In the genomic region with DNA sequence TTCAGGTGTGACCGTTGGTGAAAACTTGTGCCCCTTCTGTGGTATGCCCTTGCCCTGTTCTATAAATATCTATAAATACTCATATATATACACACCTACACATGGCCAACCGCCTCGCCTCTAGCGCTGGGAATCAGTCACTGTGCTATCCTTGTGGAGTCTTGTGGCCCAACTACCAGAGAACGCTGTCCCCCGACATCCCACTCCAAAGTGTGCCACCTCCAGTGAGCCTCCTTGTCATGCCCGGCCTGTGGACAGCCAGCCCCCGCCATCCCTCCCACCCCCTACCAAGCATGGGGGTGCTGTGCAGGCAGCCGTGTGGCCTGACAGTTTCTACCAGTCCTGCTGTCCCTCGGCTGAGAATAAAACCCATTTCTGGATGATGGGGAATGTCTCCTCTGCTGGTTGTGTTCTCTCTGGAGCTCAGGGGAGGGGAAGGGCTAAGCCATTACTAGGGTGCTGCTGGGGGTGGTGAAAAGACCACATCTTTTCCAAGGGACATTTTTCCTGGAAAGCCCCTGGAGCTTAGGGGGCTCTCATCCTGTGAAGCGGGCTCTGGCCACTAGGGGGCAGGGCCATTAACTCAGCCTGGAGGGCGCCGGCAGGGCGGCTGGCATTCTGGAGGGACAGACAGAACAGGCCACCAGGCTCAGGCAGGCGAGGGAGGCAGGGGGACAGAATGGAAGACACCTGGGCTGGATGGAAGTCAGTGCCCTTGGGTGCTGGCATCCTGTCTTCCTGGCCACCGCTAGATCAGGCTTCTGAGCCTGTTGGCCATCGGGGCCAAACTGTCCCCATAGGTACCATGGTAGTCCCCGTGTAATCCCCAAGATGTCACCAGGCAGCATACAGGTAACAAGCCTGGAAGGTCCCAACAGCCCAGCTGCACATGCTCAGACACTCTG, we compare ENCODE assay signal across 8 cellular contexts. TPM values are rescaled to one million over a fixed set of nuclear protein-coding genes. Genes with fewer than 3 reads are reported as not detected.
DNase-seq lines count a peak whose midpoint lies in the region; FAIRE-seq and TF ChIP-seq lines count a peak whose summit lies in the region.

No MANE protein-coding gene starts in this region.

- H2BK5ac ChIP-seq in H1 (ENCODE audit: low read depth, low read length) = no peak overlapping the region

- H3K4me3 ChIP-seq in H1 (ENCODE audit: extremely low read depth in 1 of 4, insufficient read depth in 2 of 4, low read depth in 3 of 4, low read length in 4 of 4) = no peak overlapping the region

- H3K36me3 Mint-ChIP-seq in activated CD4-positive, alpha-beta memory T cell treated with anti-CD3 and anti-CD28 coated beads, Interleukin-2, amount 10 ng/mL, durations not matched to agents 7 days and 5 days (ENCODE audit: low read depth) = peaks cover 13% of the 10 kb centered on the region

- no peak overlapping the region for H2BK120ac ChIP-seq in H1 (replicated peaks; ENCODE audit: low read depth, low read length)

- H2BK15ac ChIP-seq in H1 (ENCODE audit: low read length) = no peak overlapping the region

- peaks cover 0 to 7% (median 6%) of the 10 kb centered on the region in 4 experiments; a peak in 5 of 7 replicates for H3K4me1 ChIP-seq in H1 (replicated peaks in 1 of 4; ENCODE audit: control insufficient read depth in 3 of 4, insufficient read depth in 4 of 4, low read length in 3 of 4)

- no peaks in the 10 kb centered on the region for H3K9me3 ChIP-seq in H1 (ENCODE audit: insufficient read depth in 2 of 2, low read depth in 1 of 2, low read length in 1 of 2)

- H3K79me1 ChIP-seq in H1 (ENCODE audit: low read depth, low read length) = peaks cover 8% of the 10 kb centered on the region

- no peaks in the 10 kb centered on the region for H3K27me3 ChIP-seq in H1 (replicated peaks in 1 of 4; ENCODE audit: control insufficient read depth in 3 of 4, extremely low read depth in 1 of 4, insufficient read depth in 3 of 4, low read length in 3 of 4)

- CTCF ChIA-PET in activated CD4-positive, alpha-beta memory T cell treated with anti-CD3 and anti-CD28 coated beads, Interleukin-2, amount 10 ng/mL, durations not matched to agents 7 days and 5 days (lab: Charles Lee) = interaction anchor here (0.6 to 1.7 kb wide), 9 partner anchors 13 to 203 kb away, joined by 3 to 8 read pairs (median 5); partner anchors contain the start of genes GOLGA2 and SWI5
- CTCF ChIA-PET in H1 (lab: Charles Lee; ENCODE audit: partially characterized antibody) = interaction anchor here (0.5 to 7.9 kb wide), 33 partner anchors 9 to 1091 kb away, joined by 3 to 58 read pairs (median 3); partner anchors contain the start of gene TRUB2

- TF ChIP-seq EP300 in H1 (IDR thresholded peaks at IDR 0.05; ENCODE audit: borderline replicate concordance in 1 of 2, low read depth in 2 of 2, low read length in 2 of 2) = 0 out of 3 replicates have a peak, but pooled peaks of 1 of the 2 experiments have one; percentile 21

- no peak overlapping the region for H4K8ac ChIP-seq in H1 (ENCODE audit: extremely low read depth, insufficient read depth, low read length)

- peaks cover 10 to 24% of the 10 kb centered on the region in 2 experiments for H4K20me1 ChIP-seq in H1 (replicated peaks in 1 of 2; ENCODE audit: control insufficient read depth in 1 of 2, insufficient read depth in 2 of 2, low read length in 2 of 2)

- DNase-seq in NCI-H524 (lab: John Stamatoyannopoulos, UW) = peak; percentile 24 to 60
- no peak for DNase-seq in NCI-H524 treated with DMSO at 0.1 percent for 48 hours (lab: John Stamatoyannopoulos, UW)
- DNase-seq in NCI-H146 treated with DMSO at 0.1 percent for 48 hours (lab: John Stamatoyannopoulos, UW; ENCODE audit: unreplicated experiment) = peak; percentile 23
- peak; percentile 55 for DNase-seq in activated CD4-positive, alpha-beta memory T cell treated with anti-CD3 and anti-CD28 coated beads, Interleukin-2, amount 10 ng/mL, durations not matched to agents 7 days and 5 days
- peak in 1 of 2 experiments; percentile 96 for DNase-seq in H1 (ENCODE audit: low read depth in 1 of 2, low spot score in 2 of 2)
- peak; percentile 64 for DNase-seq in myocyte (ENCODE audit: low read depth)
- DNase-seq in substantia nigra (lab: John Stamatoyannopoulos, UW) = peak in 36 of 49 donors; percentile 5 to 62 (median 30)
- no peak for DNase-seq in NCI-H187 treated with DMSO at 0.1 percent for 48 hours (lab: John Stamatoyannopoulos, UW)

- H3K4me3 Mint-ChIP-seq in activated CD4-positive, alpha-beta memory T cell treated with anti-CD3 and anti-CD28 coated beads, Interleukin-2, amount 10 ng/mL, durations not matched to agents 7 days and 5 days = no peak overlapping the region

- peaks cover 7% of the 10 kb centered on the region for H3K23me2 ChIP-seq in H1 (ENCODE audit: low read depth, low read length)

- H4K5ac ChIP-seq in H1 (ENCODE audit: insufficient read length, low read depth, low read length) = no peak overlapping the region

- H3K4me1 Mint-ChIP-seq in activated CD4-positive, alpha-beta memory T cell treated with anti-CD3 and anti-CD28 coated beads, Interleukin-2, amount 10 ng/mL, durations not matched to agents 7 days and 5 days = peaks cover 7% of the 10 kb centered on the region

- peak; percentile 39 to 59; a peak in 3 of 4 replicates for TF ChIP-seq RAD21 in H1 (IDR thresholded peaks at IDR 0.05 in 1 of 2, conservative IDR thresholded peaks at IDR 0.05 in 1 of 2; ENCODE audit: low read depth in 2 of 2, low read length in 2 of 2)

- H3K27ac ChIP-seq in H1 (ENCODE audit: low read depth, low read length) (no peak overlapping the region), substantia nigra (ENCODE audit: low read depth, low read length, poor library complexity, severe bottlenecking) (no peak overlapping the region)

- peaks cover 0 to 7% of the 10 kb centered on the region in 2 experiments; a peak in 1 of 4 replicates for H3K79me2 ChIP-seq in H1 (ENCODE audit: control insufficient read depth in 1 of 2, insufficient read depth in 2 of 2, low read length in 2 of 2)

- H3K9me3 Mint-ChIP-seq in activated CD4-positive, alpha-beta memory T cell treated with anti-CD3 and anti-CD28 coated beads, Interleukin-2, amount 10 ng/mL, durations not matched to agents 7 days and 5 days = no peaks in the 10 kb centered on the region

- peaks cover 15% of the 10 kb centered on the region for H3K27me3 Mint-ChIP-seq in activated CD4-positive, alpha-beta memory T cell treated with anti-CD3 and anti-CD28 coated beads, Interleukin-2, amount 10 ng/mL, durations not matched to agents 7 days and 5 days

- H2BK20ac ChIP-seq in H1 (ENCODE audit: low read length) = no peak overlapping the region

- no peak overlapping the region for H2BK12ac ChIP-seq in H1 (ENCODE audit: low read depth, low read length)

- no peak overlapping the region for H3K4ac ChIP-seq in H1 (replicated peaks; ENCODE audit: insufficient read length, low read depth, low read length)

- WGBS in H1 (ENCODE audit: extremely low coverage in 1 of 2, insufficient coverage in 1 of 2, insufficient read length in 1 of 2, insufficient replicate concordance in 2 of 2, low coverage in 1 of 2, low lambda C conversion rate in 2 of 2, missing lambda C conversion rate in 1 of 2), 2 experiments = 65% methylated on average over 17 of the region's 18 CpGs; no CpG with 5 or more reads in 1 of the 2 experiments

- no peak overlapping the region for H2AFZ ChIP-seq in H1 (ENCODE audit: low read length)

- peaks cover 4 to 19% (median 11%) of the 10 kb centered on the region in 4 experiments; a peak in 6 of 8 replicates for H3K36me3 ChIP-seq in H1 (ENCODE audit: control insufficient read depth in 2 of 4, insufficient read depth in 4 of 4, low read length in 3 of 4)

- TF ChIP-seq POLR2A in H1 (IDR thresholded peaks at IDR 0.05; ENCODE audit: control extremely low read depth in 1 of 2, low read depth in 2 of 2, low read length in 2 of 2) = peak in 1 of 2 experiments; percentile 37; a peak in 1 of 3 replicates

- no peak overlapping the region for H3K27ac Mint-ChIP-seq in activated CD4-positive, alpha-beta memory T cell treated with anti-CD3 and anti-CD28 coated beads, Interleukin-2, amount 10 ng/mL, durations not matched to agents 7 days and 5 days

- H3K9ac ChIP-seq in H1 (replicated peaks in 1 of 4; ENCODE audit: extremely low read depth in 1 of 4, low read depth in 3 of 4, low read length in 3 of 4) = no peak overlapping the region

- TF ChIP-seq CTCF in H1 (IDR thresholded peaks at IDR 0.05; ENCODE audit: control extremely low read depth in 1 of 3, insufficient read depth in 1 of 3, low read depth in 1 of 3, low read length in 3 of 3) = peak in 2 of 3 experiments; percentile 96 to 97; a peak in 3 of 4 replicates

- no peak overlapping the region for H3K23ac ChIP-seq in H1 (ENCODE audit: insufficient read length)

- FAIRE-seq in H1 (lab: Jason Lieb, UNC) = no peak

- 0 out of 2 replicates have a peak overlapping the region, but pooled peaks have one; percentile 53 for H2AK5ac ChIP-seq in H1 (ENCODE audit: low read depth, low read length)

- H3K18ac ChIP-seq in H1 (ENCODE audit: extremely low read depth, low read length) = no peak overlapping the region

- no peak overlapping the region for H3K14ac ChIP-seq in H1 (ENCODE audit: insufficient read length)

- H4K91ac ChIP-seq in H1 (replicated peaks; ENCODE audit: insufficient read length, low read length) = no peak overlapping the region

- no peak overlapping the region for H3K4me2 ChIP-seq in H1 (ENCODE audit: insufficient read depth in 1 of 2, low read depth in 2 of 2, low read length in 2 of 2)

- H3K56ac ChIP-seq in H1 (replicated peaks; ENCODE audit: insufficient read length, low read depth, low read length) = no peak overlapping the region

- POLR2A ChIA-PET in activated CD4-positive, alpha-beta memory T cell treated with anti-CD3 and anti-CD28 coated beads, Interleukin-2, amount 10 ng/mL, durations not matched to agents 7 days and 5 days (lab: Charles Lee) = interaction anchor here (1.9 kb wide), 1 partner anchor 21 kb away, joined by 4 read pairs; the partner anchor contains the start of genes GOLGA2 and SWI5
- POLR2A ChIA-PET in H1 (lab: Charles Lee; ENCODE audit: partially characterized antibody) = interaction anchor here (0.6 to 2.5 kb wide), 11 partner anchors 9 to 96 kb away, joined by 3 to 16 read pairs (median 5); partner anchors contain the start of genes BBLN, GOLGA2 and SWI5

RNA-seq across cellular contexts. Expression of gene GOLGA2, which starts 20.7 kb away (rescaled TPM):
- 10 to 100 TPM; 48.0 to 52.8 TPM for total RNA-seq in activated CD4-positive, alpha-beta memory T cell treated with anti-CD3 and anti-CD28 coated beads, Interleukin-2, amount 10 ng/mL, durations not matched to agents 7 days and 5 days
- 43.6 and 50.1 TPM in 2 replicates for total RNA-seq in H1 (2021; fragmentation: NEBNext Ultra II Directional; extraction: Animal tissue kit (Norgen Biotek cat#: 25700))
- polyA plus RNA-seq in H1 (2011; rRNA removed) = 13.1 and 15.9 TPM in 2 replicates
- polyA plus RNA-seq in H1 (2011; cell fraction: cytosol; rRNA removed) = 22.9 TPM
- 30.3 TPM for polyA plus RNA-seq in H1 (2011; cell fraction: nucleus; rRNA removed)
- polyA plus RNA-seq in H1 (2012, experiment 1 of 2) = 30.5 to 43.8 TPM (median 37.6 TPM) in 4 replicates
- 16.1 TPM for polyA plus RNA-seq in H1 (2012, experiment 2 of 2)
- 29.7 TPM for polyA plus RNA-seq in H1 (2013, experiment 1 of 2)
- polyA plus RNA-seq in H1 (2013, experiment 2 of 2) = 31.5 TPM
- 14.7 and 17.2 TPM in 2 replicates for polyA minus RNA-seq in H1 (2011; rRNA and poly(A)+ RNA removed)
- polyA minus RNA-seq in H1 (2011; cell fraction: cytosol; rRNA and poly(A)+ RNA removed) = 13.5 TPM
- 22.6 TPM for polyA minus RNA-seq in H1 (2011; cell fraction: nucleus; rRNA and poly(A)+ RNA removed)
- 121 and 160 TPM in 2 replicates for total RNA-seq in myocyte
- 129 TPM for polyA plus RNA-seq in myocyte (2012)

RNA-seq across cellular contexts. Expression of gene SWI5, which starts 21.0 kb away (rescaled TPM):
- total RNA-seq in activated CD4-positive, alpha-beta memory T cell treated with anti-CD3 and anti-CD28 coated beads, Interleukin-2, amount 10 ng/mL, durations not matched to agents 7 days and 5 days = 10 to 100 TPM; 11.0 to 11.4 TPM
- total RNA-seq in H1 (2021; fragmentation: NEBNext Ultra II Directional; extraction: Animal tissue kit (Norgen Biotek cat#: 25700)) = 25.5 and 29.0 TPM in 2 replicates
- polyA plus RNA-seq in H1 (2011; rRNA removed) = 54.6 and 59.5 TPM in 2 replicates
- polyA plus RNA-seq in H1 (2011; cell fraction: cytosol; rRNA removed) = 63.6 TPM
- polyA plus RNA-seq in H1 (2011; cell fraction: nucleus; rRNA removed) = 34.7 TPM
- polyA plus RNA-seq in H1 (2012, experiment 1 of 2) = 34.0 to 43.9 TPM (median 40.7 TPM) in 4 replicates
- polyA plus RNA-seq in H1 (2012, experiment 2 of 2) = 21.8 TPM
- 29.0 TPM for polyA plus RNA-seq in H1 (2013, experiment 1 of 2)
- 30.0 TPM for polyA plus RNA-seq in H1 (2013, experiment 2 of 2)
- polyA minus RNA-seq in H1 (2011; rRNA and poly(A)+ RNA removed) = 27.7 and 27.8 TPM in 2 replicates
- 5.5 TPM for polyA minus RNA-seq in H1 (2011; cell fraction: cytosol; rRNA and poly(A)+ RNA removed)
- polyA minus RNA-seq in H1 (2011; cell fraction: nucleus; rRNA and poly(A)+ RNA removed) = 11.5 TPM
- total RNA-seq in myocyte = 41.3 and 42.2 TPM in 2 replicates
- polyA plus RNA-seq in myocyte (2012) = 70.7 TPM

RNA-seq across cellular contexts. Expression of gene DNM1, which starts 51.9 kb away (rescaled TPM):
- under 1 TPM; 0.30 to 0.40 TPM for total RNA-seq in activated CD4-positive, alpha-beta memory T cell treated with anti-CD3 and anti-CD28 coated beads, Interleukin-2, amount 10 ng/mL, durations not matched to agents 7 days and 5 days
- total RNA-seq in H1 (2021; fragmentation: NEBNext Ultra II Directional; extraction: Animal tissue kit (Norgen Biotek cat#: 25700)) = 43.7 and 62.7 TPM in 2 replicates
- polyA plus RNA-seq in H1 (2011; rRNA removed) = 34.3 and 55.4 TPM in 2 replicates
- polyA plus RNA-seq in H1 (2011; cell fraction: cytosol; rRNA removed) = 38.5 TPM
- polyA plus RNA-seq in H1 (2011; cell fraction: nucleus; rRNA removed) = 182 TPM
- polyA plus RNA-seq in H1 (2012, experiment 1 of 2) = 63.2 to 75.1 TPM (median 67.5 TPM) in 4 replicates
- polyA plus RNA-seq in H1 (2012, experiment 2 of 2) = 27.0 TPM
- 35.2 TPM for polyA plus RNA-seq in H1 (2013, experiment 1 of 2)
- 29.3 TPM for polyA plus RNA-seq in H1 (2013, experiment 2 of 2)
- polyA minus RNA-seq in H1 (2011; rRNA and poly(A)+ RNA removed) = 80.1 and 86.2 TPM in 2 replicates
- 43.2 TPM for polyA minus RNA-seq in H1 (2011; cell fraction: cytosol; rRNA and poly(A)+ RNA removed)
- 108 TPM for polyA minus RNA-seq in H1 (2011; cell fraction: nucleus; rRNA and poly(A)+ RNA removed)
- 0.10 TPM in 1 of 2 replicates, not detected in the other for total RNA-seq in myocyte
- 0.79 TPM for polyA plus RNA-seq in myocyte (2012)

Comparison
In these comparisons a context has a peak if more than half of its experiments do, and no peak if none do; other contexts are left out.
1. DNase-seq: peak in NCI-H524 (2 of 2), NCI-H146 treated with DMSO at 0.1 percent for 48 hours (single experiment), activated CD4-positive, alpha-beta memory T cell treated with anti-CD3 and anti-CD28 coated beads, Interleukin-2, amount 10 ng/mL, durations not matched to agents 7 days and 5 days (single experiment), myocyte (single experiment) and substantia nigra (36 of 49); none in NCI-H524 treated with DMSO at 0.1 percent for 48 hours (single experiment) and NCI-H187 treated with DMSO at 0.1 percent for 48 hours (single experiment).
2. RNA of gene DNM1, which starts 51.9 kb away (total RNA-seq): 43.7 to 62.7 TPM in H1; 0.30 to 0.40 TPM in activated CD4-positive, alpha-beta memory T cell treated with anti-CD3 and anti-CD28 coated beads, Interleukin-2, amount 10 ng/mL, durations not matched to agents 7 days and 5 days and 0.10 TPM in myocyte; every median in the first group is over 10 times any median in the second.